Comparison of ENCODE assay signal across 25 cellular contexts in genomic region chr11:77143405-77144020, GRCh38. TPM values are rescaled to one million over a fixed set of nuclear protein-coding genes. Genes with fewer than 3 reads are reported as not detected.
"Had no signal": no experiment of that assay in that cellular context is flagged by ENCODE, and none has a peak within 500 bp of the region (broad histone marks: within the 10 kb centered on the region; RNA-seq: fewer than 3 reads in every experiment).

No MANE protein-coding gene starts in this region.

- H3K36me3 Mint-ChIP-seq: immature natural killer cell, memory B cell, mesothelial cell of epicardium, natural killer cell had no signal

- H3K9me3 ChIP-seq: left ventricle myocardium inferior, lower lobe of right lung, psoas muscle, right lobe of liver, suprapubic skin, thyroid gland, upper lobe of right lung, vagina had no signal

- H3K36me3 ChIP-seq: left ventricle myocardium inferior, lower lobe of right lung, right lobe of liver, suprapubic skin, thyroid gland, upper lobe of right lung, vagina had no signal

- H3K27ac Mint-ChIP-seq: memory B cell; mesothelial cell of epicardium; stimulated activated effector memory CD8-positive, alpha-beta T cell treated with anti-CD3 and anti-CD28 coated beads, Interleukin-12 subunit alpha, Interleukin-12 subunit beta, amount 100 ng/mL, for 72 hours had no signal

- H3K4me3 ChIP-seq: left ventricle myocardium inferior, lower lobe of right lung, psoas muscle, right lobe of liver, suprapubic skin, thyroid gland, upper lobe of right lung, vagina had no signal

- H3K4me3 Mint-ChIP-seq: memory B cell; mesothelial cell of epicardium; natural killer cell; stimulated activated effector memory CD8-positive, alpha-beta T cell treated with anti-CD3 and anti-CD28 coated beads, Interleukin-12 subunit alpha, Interleukin-12 subunit beta, amount 100 ng/mL, for 72 hours had no signal

- H3K27me3 ChIP-seq: right lobe of liver, vagina had no signal

- DNase-seq: cortex of kidney; erythroblast; foreskin keratinocyte; immature natural killer cell; left cardiac atrium; left ventricle myocardium inferior; lower lobe of right lung; natural killer cell; retina; stimulated activated CD4-positive, alpha-beta T cell treated with anti-CD3 and anti-CD28 coated beads, Interleukin-4, amount 100 ng/mL, for 1 hour; stimulated activated CD8-positive, alpha-beta memory T cell treated with anti-CD3 and anti-CD28 coated beads, Interleukin-4, amount 100 ng/mL, for 48 hours; stimulated activated naive CD8-positive, alpha-beta T cell treated with anti-CD3 and anti-CD28 coated beads, Interleukin-15, Interleukin-2, amounts not matched to agents 100 U/mL and 50 U/mL, for 24 hours; thyroid gland; upper lobe of right lung had no signal

- H3K4me1 ChIP-seq: foreskin keratinocyte, lower lobe of right lung, psoas muscle had no signal

- H3K27ac ChIP-seq: foreskin keratinocyte, left ventricle myocardium inferior, lower lobe of right lung, psoas muscle, suprapubic skin, thyroid gland, upper lobe of right lung, vagina had no signal

- H3K9me3 Mint-ChIP-seq: immature natural killer cell; memory B cell; mesothelial cell of epicardium; natural killer cell; stimulated activated effector memory CD8-positive, alpha-beta T cell treated with anti-CD3 and anti-CD28 coated beads, Interleukin-12 subunit alpha, Interleukin-12 subunit beta, amount 100 ng/mL, for 72 hours had no signal

- ATAC-seq: foreskin keratinocyte; left cardiac atrium; lower lobe of right lung; natural killer cell; psoas muscle; right lobe of liver; stimulated activated effector memory CD8-positive, alpha-beta T cell treated with anti-CD3 and anti-CD28 coated beads, Interleukin-12 subunit alpha, Interleukin-12 subunit beta, amount 100 ng/mL, for 72 hours; stimulated activated naive CD8-positive, alpha-beta T cell treated with anti-CD3 and anti-CD28 coated beads, Interleukin-15, Interleukin-2, amounts not matched to agents 100 U/mL and 50 U/mL, for 24 hours; upper lobe of right lung had no signal

RNA-seq across cellular contexts. Expression of gene OMP, which starts 40.9 kb away (rescaled TPM):
- total RNA-seq: foreskin keratinocyte, left ventricle myocardium inferior, lower lobe of right lung, myocyte, omental fat pad, psoas muscle, upper lobe of right lung, vagina had no signal
- polyA plus RNA-seq: endothelial cell of umbilical vein, foreskin keratinocyte, immature natural killer cell, keratinocyte had no signal
